In genomic region chr4:168856312-168856711, GRCh38 we compare ENCODE assay signal across 15 cellular contexts.
DNase-seq lines count a peak whose midpoint lies in the region; ATAC-seq, FAIRE-seq and TF ChIP-seq lines count a peak whose summit lies in the region.
"Had no signal": no experiment of that assay in that cellular context is flagged by ENCODE, and none has a peak within 500 bp of the region (broad histone marks: within the 10 kb centered on the region; RNA-seq: fewer than 3 reads in every experiment).

No MANE protein-coding gene starts in this region.

- H3K4me3 Mint-ChIP-seq in astrocyte (ENCODE audit: unreplicated experiment) = peak overlapping the region; percentile 40
- H3K4me3 Mint-ChIP-seq in activated CD4-positive, alpha-beta memory T cell treated with anti-CD3 and anti-CD28 coated beads for 36 hours = no peak overlapping the region
- H3K4me3 Mint-ChIP-seq: CD8-positive, alpha-beta T cell; neural progenitor cell; stimulated activated memory B cell treated with anti-CD40 and anti-IgM and Interleukin-4, amounts not matched to agents 10 μg/mL and 1 μg/mL and 100 μg/mL, for 72 hours had no signal

- H2AFZ ChIP-seq in IMR-90 (replicated peaks; ENCODE audit: low read length, poor library complexity) (no peak overlapping the region), astrocyte (ENCODE audit: low read depth, low read length) (no peak overlapping the region)
- H2AFZ ChIP-seq: neural progenitor cell had no signal

- no peak for TF ChIP-seq RAD21 in IMR-90 (IDR thresholded peaks at IDR 0.05; ENCODE audit: low read length)

- peaks cover 52% of the 10 kb centered on the region for H4K20me1 ChIP-seq in IMR-90 (ENCODE audit: insufficient read depth, low read length)
- peaks cover 43% of the 10 kb centered on the region for H4K20me1 ChIP-seq in astrocyte (ENCODE audit: insufficient read depth, low read length)

- BruUV-seq in IMR-90 (replicated peaks; lab: Mats Ljungman, UMichigan) = no TSS peak

- H3K4me3 ChIP-seq in IMR-90 (ENCODE audit: insufficient read depth, low read depth, low read length) (no peak overlapping the region), astrocyte (ENCODE audit: insufficient read depth, low read depth, low read length) (peak overlapping the region; percentile 10), stomach smooth muscle (ENCODE audit: low read length in 2 of 2) (no peak overlapping the region)
- H3K4me3 ChIP-seq: adrenal gland, neural progenitor cell had no signal

- peaks cover 32 to 76% of the 10 kb centered on the region in 2 experiments for H3K79me1 ChIP-seq in IMR-90 (ENCODE audit: low read depth in 1 of 2, low read length in 2 of 2)

- CTCF ChIA-PET in IMR-90 (lab: Yijun Ruan, JAX) = no interaction called here
- CTCF ChIA-PET in activated CD4-positive, alpha-beta memory T cell treated with anti-CD3 and anti-CD28 coated beads for 36 hours (lab: Charles Lee) = no interaction called here

- H3K36me3 Mint-ChIP-seq in astrocyte (ENCODE audit: low read depth, unreplicated experiment) = peaks cover 17% of the 10 kb centered on the region
- peaks cover 3% of the 10 kb centered on the region for H3K36me3 Mint-ChIP-seq in activated CD4-positive, alpha-beta memory T cell treated with anti-CD3 and anti-CD28 coated beads for 36 hours
- H3K36me3 Mint-ChIP-seq: CD8-positive, alpha-beta T cell; stimulated activated memory B cell treated with anti-CD40 and anti-IgM and Interleukin-4, amounts not matched to agents 10 μg/mL and 1 μg/mL and 100 μg/mL, for 72 hours had no signal

- H3K9ac ChIP-seq in IMR-90 (ENCODE audit: low read depth, low read length) (no peak overlapping the region), astrocyte (ENCODE audit: low read length) (peak overlapping the region; percentile 68), stomach smooth muscle (ENCODE audit: low read length in 2 of 2) (no peak overlapping the region)
- H3K9ac ChIP-seq: neural progenitor cell had no signal

- peaks cover 32% of the 10 kb centered on the region for H3K9me1 ChIP-seq in IMR-90 (ENCODE audit: insufficient read depth, low read length)

- H4K5ac ChIP-seq in IMR-90 (ENCODE audit: low read depth, low read length) = peak overlapping the region; percentile 78; the same call in 1 of the 2 replicates

- no CpG with 5 or more reads among the region's 2 CpGs for WGBS in IMR-90 (ENCODE audit: extremely low coverage in 2 of 2, insufficient read length in 1 of 2), 2 experiments

- H3K23ac ChIP-seq in IMR-90 (ENCODE audit: low read depth, low read length) = no peak overlapping the region; the same call in 1 of the 2 replicates

- H3K14ac ChIP-seq in IMR-90 (replicated peaks; ENCODE audit: low read depth, low read length) = peak overlapping the region; percentile 66

- dilution Hi-C loops in IMR-90 (cut with HindIII; ENCODE audit: low sequenced_read_pairs, unreplicated experiment) = no loop called here

- peaks cover 5% of the 10 kb centered on the region; the same call in 1 of the 2 replicates for H3K9me3 ChIP-seq in IMR-90 (ENCODE audit: control insufficient read depth, insufficient read depth, low read length)
- H3K9me3 ChIP-seq in astrocyte (ENCODE audit: insufficient read depth, low read depth, low read length) = no peaks in the 10 kb centered on the region
- H3K9me3 ChIP-seq in stomach smooth muscle (ENCODE audit: control insufficient read depth in 2 of 2, low read length in 2 of 2) = no peaks in the 10 kb centered on the region
- H3K9me3 ChIP-seq: adrenal gland had no signal

- H3K27me3 ChIP-seq in IMR-90 (ENCODE audit: control insufficient read depth, insufficient read depth, low read length) = no peaks in the 10 kb centered on the region
- no peaks in the 10 kb centered on the region for H3K27me3 ChIP-seq in astrocyte (ENCODE audit: insufficient read depth, low read length)
- no peaks in the 10 kb centered on the region for H3K27me3 ChIP-seq in foreskin keratinocyte
- no peaks in the 10 kb centered on the region for H3K27me3 ChIP-seq in stomach smooth muscle (ENCODE audit: control insufficient read depth in 1 of 2, insufficient read depth in 2 of 2, low read length in 2 of 2)
- H3K27me3 ChIP-seq: adrenal gland, neural progenitor cell had no signal

- H2BK20ac ChIP-seq in IMR-90 (ENCODE audit: low read depth, low read length) = peak overlapping the region; percentile 93; the same call in 1 of the 2 replicates

- peak; percentile 92 for FAIRE-seq in astrocyte (lab: Jason Lieb, UNC)

- peak overlapping the region; percentile 91; the same call in 1 of the 2 replicates for H2AK5ac ChIP-seq in IMR-90 (ENCODE audit: low read depth, low read length)

- H4K8ac ChIP-seq in IMR-90 (ENCODE audit: low read depth in 2 of 2, low read length in 2 of 2) = peak overlapping the region in 1 of 2 experiments; percentile 92; a peak in 2 of 4 replicates

- TF ChIP-seq CTCF in IMR-90 (conservative IDR thresholded peaks at IDR 0.05; ENCODE audit: low read depth, low read length) (no peak), astrocyte (IDR thresholded peaks at IDR 0.05; ENCODE audit: insufficient read depth, low read depth, low read length) (no peak), foreskin keratinocyte (conservative IDR thresholded peaks at IDR 0.05) (no peak)

- no peak for TF ChIP-seq POLR2A in IMR-90 (IDR thresholded peaks at IDR 0.05; ENCODE audit: low read depth, low read length)

- H2BK120ac ChIP-seq in IMR-90 (ENCODE audit: low read depth, low read length) = peak overlapping the region; percentile 78; the same call in 1 of the 2 replicates

- H3K9me3 Mint-ChIP-seq in astrocyte (ENCODE audit: unreplicated experiment) = no peaks in the 10 kb centered on the region
- H3K9me3 Mint-ChIP-seq in activated CD4-positive, alpha-beta memory T cell treated with anti-CD3 and anti-CD28 coated beads for 36 hours = no peaks in the 10 kb centered on the region
- H3K9me3 Mint-ChIP-seq: CD8-positive, alpha-beta T cell; neural progenitor cell; stimulated activated memory B cell treated with anti-CD40 and anti-IgM and Interleukin-4, amounts not matched to agents 10 μg/mL and 1 μg/mL and 100 μg/mL, for 72 hours had no signal

- peaks cover 94% of the 10 kb centered on the region for H3K79me2 ChIP-seq in astrocyte (ENCODE audit: insufficient read depth, low read length)

- H3K4me1 ChIP-seq in IMR-90 (ENCODE audit: control insufficient read depth, insufficient read depth, low read length) (peaks cover 28% of the 10 kb centered on the region), astrocyte (ENCODE audit: insufficient read depth, low read length) (peaks cover 44% of the 10 kb centered on the region), foreskin keratinocyte (peaks cover 5% of the 10 kb centered on the region), stomach smooth muscle (ENCODE audit: control insufficient read depth, insufficient read depth, low read length) (peaks cover 77% of the 10 kb centered on the region)

- H3K36me3 ChIP-seq in IMR-90 (ENCODE audit: control insufficient read depth, insufficient read depth, low read length) = peaks cover 32% of the 10 kb centered on the region
- H3K36me3 ChIP-seq in astrocyte (ENCODE audit: insufficient read depth, low read length) = peaks cover 24% of the 10 kb centered on the region
- H3K36me3 ChIP-seq in stomach smooth muscle (ENCODE audit: control insufficient read depth in 2 of 2, insufficient read depth in 2 of 2, low read length in 2 of 2) = peaks cover 10 to 31% of the 10 kb centered on the region in 2 donors
- H3K36me3 ChIP-seq: adrenal gland had no signal

- H3K27ac Mint-ChIP-seq in astrocyte (ENCODE audit: unreplicated experiment) = peak overlapping the region; percentile 98
- no peak overlapping the region for H3K27ac Mint-ChIP-seq in activated CD4-positive, alpha-beta memory T cell treated with anti-CD3 and anti-CD28 coated beads for 36 hours
- H3K27ac Mint-ChIP-seq: CD8-positive, alpha-beta T cell; neural progenitor cell; stimulated activated memory B cell treated with anti-CD40 and anti-IgM and Interleukin-4, amounts not matched to agents 10 μg/mL and 1 μg/mL and 100 μg/mL, for 72 hours had no signal

- DNase-seq in IMR-90 = peak; percentile 97
- peak; percentile 97 for DNase-seq in astrocyte (ENCODE audit: low read depth)
- DNase-seq in foreskin keratinocyte = peak; percentile 49 to 74
- no peak for DNase-seq in DMS79 (lab: John Stamatoyannopoulos, UW)
- DNase-seq in AG20443 (ENCODE audit: low spot score) = no peak
- DNase-seq in activated CD4-positive, alpha-beta memory T cell treated with anti-CD3 and anti-CD28 coated beads for 36 hours = no peak
- DNase-seq in posterior cingulate gyrus = no peak
- DNase-seq: adrenal gland; CD8-positive, alpha-beta T cell; islet precursor cell; NCI-H1092 treated with DMSO at 0.1 percent for 48 hours; NCI-H526 had no signal

- intact Hi-C loops in IMR-90 (cut with micrococcal nuclease) = loop anchor here (1.0 kb wide), 1 partner anchor 39 kb away; no protein-coding TSS in a partner anchor
- intact Hi-C loops in activated CD4-positive, alpha-beta memory T cell treated with anti-CD3 and anti-CD28 coated beads for 36 hours (cut with micrococcal nuclease) = no loop called here
- intact Hi-C loops in posterior cingulate gyrus (cut with DNase I) = no loop called here

- peak; percentile 58 for ATAC-seq in IMR-90 (ENCODE audit: low read depth)
- ATAC-seq in foreskin keratinocyte = peak; percentile 45
- ATAC-seq: CD8-positive, alpha-beta T cell; stimulated activated memory B cell treated with anti-CD40 and anti-IgM and Interleukin-4, amounts not matched to agents 10 μg/mL and 1 μg/mL and 100 μg/mL, for 72 hours had no signal

- in situ Hi-C loops in IMR-90 (cut with MboI; ENCODE audit: low sequenced_read_pairs) = no loop called here

- POLR2A ChIA-PET in IMR-90 (lab: Charles Lee; ENCODE audit: unreplicated experiment) = interaction anchor here (0.5 kb wide), 1 partner anchor 161 kb away, joined by 3 read pairs; no protein-coding TSS in a partner anchor
- POLR2A ChIA-PET in activated CD4-positive, alpha-beta memory T cell treated with anti-CD3 and anti-CD28 coated beads for 36 hours (lab: Charles Lee) = no interaction called here

- no peak overlapping the region for H2AK9ac ChIP-seq in IMR-90 (replicated peaks; ENCODE audit: low read depth, low read length, poor library complexity)

- peaks cover 83% of the 10 kb centered on the region for H3K4me1 Mint-ChIP-seq in astrocyte (ENCODE audit: low read depth, unreplicated experiment)
- peaks cover 17% of the 10 kb centered on the region for H3K4me1 Mint-ChIP-seq in activated CD4-positive, alpha-beta memory T cell treated with anti-CD3 and anti-CD28 coated beads for 36 hours (ENCODE audit: low read depth)

- peak overlapping the region; percentile 97 for H2BK5ac ChIP-seq in IMR-90 (ENCODE audit: low read depth, low read length, poor library complexity, severe bottlenecking)

- H3K4ac ChIP-seq in IMR-90 (ENCODE audit: low read depth, low read length) = peak overlapping the region; percentile 92; the same call in 1 of the 2 replicates

- H4K91ac ChIP-seq in IMR-90 (ENCODE audit: insufficient read depth, low read depth, low read length) = peak overlapping the region; percentile 53; the same call in 1 of the 2 replicates

- H3K4me2 ChIP-seq in IMR-90 (ENCODE audit: low read depth, low read length) (peak overlapping the region; percentile 61; the same call in 1 of the 2 replicates), astrocyte (ENCODE audit: low read length) (peak overlapping the region; percentile 66)
- H3K4me2 ChIP-seq: neural progenitor cell had no signal

- no peak overlapping the region for H3K56ac ChIP-seq in IMR-90 (ENCODE audit: extremely low read depth, insufficient read depth, low read length)

- peak overlapping the region; percentile 58; the same call in 1 of the 3 replicates for H2BK15ac ChIP-seq in IMR-90 (ENCODE audit: low read depth, low read length)

- H3K27ac ChIP-seq in IMR-90 (ENCODE audit: insufficient read depth, low read length) = peak overlapping the region; percentile 43; the same call in 1 of the 2 replicates
- H3K27ac ChIP-seq in astrocyte (ENCODE audit: low read depth, low read length) = peak overlapping the region; percentile 95
- H3K27ac ChIP-seq in foreskin keratinocyte = peak overlapping the region; percentile 6
- peak overlapping the region; percentile 66 for H3K27ac ChIP-seq in stomach smooth muscle (ENCODE audit: low read length)
- H3K27ac ChIP-seq: neural progenitor cell had no signal

- peak overlapping the region; percentile 99; the same call in 1 of the 2 replicates for H3K18ac ChIP-seq in IMR-90 (ENCODE audit: low read depth, low read length)

- H3K27me3 Mint-ChIP-seq in astrocyte (ENCODE audit: low read depth, unreplicated experiment) = no peaks in the 10 kb centered on the region
- H3K27me3 Mint-ChIP-seq in activated CD4-positive, alpha-beta memory T cell treated with anti-CD3 and anti-CD28 coated beads for 36 hours = peaks cover 26% of the 10 kb centered on the region

Comparison
In these comparisons a context has a peak if more than half of its experiments do, and no peak if none do; other contexts are left out.
1. DNase-seq: peak in IMR-90 (single experiment), astrocyte (single experiment) and foreskin keratinocyte (2 of 2); none in DMS79 (single experiment), AG20443 (single experiment), activated CD4-positive, alpha-beta memory T cell treated with anti-CD3 and anti-CD28 coated beads for 36 hours (single experiment) and posterior cingulate gyrus (0 of 10).
2. H3K27ac ChIP-seq: peak in every context shown above with its lines; median percentile 95 in astrocyte; 66 in stomach smooth muscle; 43 in IMR-90; 6 in foreskin keratinocyte.